Comparison of ENCODE assay signal across 8 cellular contexts in genomic region chr7:120950539-120951308, GRCh38. TPM values are rescaled to one million over a fixed set of nuclear protein-coding genes. Genes with fewer than 3 reads are reported as not detected.
A peak's percentile ranks its signal among the peaks of the same experiment; 100 is the strongest.
DNase-seq lines count a peak whose midpoint lies in the region; ATAC-seq and TF ChIP-seq lines count a peak whose summit lies in the region.

Gene ING3 (plus strand): TSS chr7:120950777. CDS start chr7:120950897, 120 bp downstream.

- intact Hi-C loops in PC-3 (cut with micrococcal nuclease): loop anchor here (1.0 to 5.0 kb wide), 2 partner anchors 131 to 208 kb away; no protein-coding TSS in a partner anchor

- H3K9me3 ChIP-seq in PC-3 (ENCODE audit: low read length) (no peaks in the 10 kb centered on the region), mononuclear cell (ENCODE audit: low read depth, low read length) (no peaks in the 10 kb centered on the region)

- H3K9me2 ChIP-seq in PC-3 (replicated peaks; ENCODE audit: low read length): no peaks in the 10 kb centered on the region

- TF ChIP-seq EP300 in Ishikawa (IDR thresholded peaks at IDR 0.05; ENCODE audit: borderline replicate concordance): no peak

- H3K4me1 ChIP-seq in PC-3 (ENCODE audit: insufficient read depth, low read length): peaks cover 10% of the 10 kb centered on the region; the same call in 1 of the 2 replicates
- H3K4me1 ChIP-seq in mononuclear cell (ENCODE audit: insufficient read depth, low read length): peaks cover 18% of the 10 kb centered on the region

- peaks cover 18% of the 10 kb centered on the region for H3K36me3 ChIP-seq in PC-3 (ENCODE audit: low read depth, low read length)

- peak within 1 kb of the TSS; percentile 97 for H2AFZ ChIP-seq in PC-3 (ENCODE audit: low read length)

- peak within 1 kb of the TSS; percentile 95 for H3K4me2 ChIP-seq in PC-3 (ENCODE audit: low read length)

- peak within 1 kb of the TSS; percentile 92 for H3K27ac ChIP-seq in PC-3 (ENCODE audit: low read length)

- peak within 1 kb of the TSS; percentile 93 for H3K4me3 ChIP-seq in PC-3 (ENCODE audit: low read length)
- peak within 1 kb of the TSS; percentile 54 for H3K4me3 ChIP-seq in epithelial cell of esophagus (ENCODE audit: low read length)
- H3K4me3 ChIP-seq in mononuclear cell (ENCODE audit: low read length): peak within 1 kb of the TSS; percentile 77

- ATAC-seq in GM21576 (IDR thresholded peaks at IDR 0.05; ENCODE audit: unreplicated experiment) (peak; percentile 97), PC-3 (peak; percentile 90)

- H3K27me3 ChIP-seq in PC-3 (ENCODE audit: low read length) (no peaks in the 10 kb centered on the region), mononuclear cell (ENCODE audit: insufficient read depth, low read length) (peaks cover 4% of the 10 kb centered on the region)

- no peak for TF ChIP-seq RAD21 in Ishikawa (IDR thresholded peaks at IDR 0.05; ENCODE audit: low read depth)

- DNase-seq in DMS114 treated with DMSO at 0.1 percent for 48 hours (lab: John Stamatoyannopoulos, UW; ENCODE audit: unreplicated experiment) (peak; percentile 95), PC-3 (peak; percentile 97), activated T-cell treated with anti-CD3 and anti-CD28 coated beads for 48 hours (ENCODE audit: low read depth) (peak; percentile 94), epithelial cell of esophagus (ENCODE audit: low read depth) (peak; percentile 98)
- peak; percentile 96 to 97 for DNase-seq in stimulated activated CD8-positive, alpha-beta memory T cell treated with anti-CD3 and anti-CD28 coated beads, Interleukin-4, amount 100 ng/mL, for 1 hour (ENCODE audit: low read depth in 2 of 2, low spot score in 1 of 2)

- POLR2A ChIA-PET in PC-3 (lab: Charles Lee; ENCODE audit: unreplicated experiment): interaction anchor here (0.5 to 0.7 kb wide), 6 partner anchors 11 to 1742 kb away, joined by 3 to 17 read pairs (median 4); no protein-coding TSS in a partner anchor

- H4K20me1 ChIP-seq in PC-3 (ENCODE audit: low read length): peaks cover 11% of the 10 kb centered on the region

- CTCF ChIA-PET in PC-3 (lab: Charles Lee): interaction anchor here (0.5 to 0.7 kb wide), 5 partner anchors 39 to 578 kb away, joined by 3 to 8 read pairs (median 5); no protein-coding TSS in a partner anchor

- peaks cover 28% of the 10 kb centered on the region for H3K79me2 ChIP-seq in PC-3 (ENCODE audit: low read length)

- H3K9ac ChIP-seq in PC-3 (ENCODE audit: low read length): peak within 1 kb of the TSS; percentile 99

- no peaks in the 10 kb centered on the region for H3F3A ChIP-seq in PC-3 (ENCODE audit: low read length, unreplicated experiment)

- TF ChIP-seq CTCF in PC-3 (conservative IDR thresholded peaks at IDR 0.05; ENCODE audit: low read depth, low read length): no peak
- TF ChIP-seq CTCF in epithelial cell of esophagus (IDR thresholded peaks at IDR 0.05; ENCODE audit: insufficient read depth, low read depth, low read length, missing control alignments): no peak

- no TSS peak for BruUV-seq in PC-3 (replicated peaks; lab: Mats Ljungman, UMichigan)

TF ChIP-seq in Ishikawa, 13 proteins besides CTCF, POLR2A, EP300 and RAD21:
- TF ChIP-seq USF1 (IDR thresholded peaks at IDR 0.05) (no peak), CREB1 (IDR thresholded peaks at IDR 0.05; ENCODE audit: low read depth) (peak; percentile 97), TEAD4 (IDR thresholded peaks at IDR 0.05) (peak; percentile 48; the same call in 1 of the 2 replicates), ZBTB7A (IDR thresholded peaks at IDR 0.05; ENCODE audit: low read depth) (no peak), MAX (IDR thresholded peaks at IDR 0.05) (peak; percentile 76), FOXM1 (IDR thresholded peaks at IDR 0.05; ENCODE audit: borderline replicate concordance, low read depth) (peak; percentile 87), TAF1 (IDR thresholded peaks at IDR 0.05; ENCODE audit: low read depth) (peak; percentile 21; the same call in 1 of the 2 replicates), EGR1 (IDR thresholded peaks at IDR 0.05) (no peak), REST (IDR thresholded peaks at IDR 0.05; ENCODE audit: low read depth) (no peak), TCF12 (IDR thresholded peaks at IDR 0.05; ENCODE audit: low read depth) (peak; percentile 40; the same call in 1 of the 2 replicates), YY1 (IDR thresholded peaks at IDR 0.05; ENCODE audit: low read depth) (peak; percentile 86), NFIC (IDR thresholded peaks at IDR 0.05) (no peak), CEBPB (IDR thresholded peaks at IDR 0.05) (peak; percentile 48; the same call in 1 of the 2 replicates)
TF ChIP-seq in Ishikawa: peak in this region for 8.

RNA-seq across cellular contexts. Expression of gene ING3, which starts in this region (rescaled TPM):
- 12.4 and 12.8 TPM in 2 replicates for total RNA-seq in PC-3 (2014; rRNA removed)
- total RNA-seq in mononuclear cell: 70.0 TPM

Comparison
In these comparisons a context has a peak if more than half of its experiments do, and no peak if none do; other contexts are left out.
1. Peak in every context shown above with its lines: DNase-seq, ATAC-seq, H3K4me3 ChIP-seq and H3K27ac ChIP-seq.